In the genomic region with DNA sequence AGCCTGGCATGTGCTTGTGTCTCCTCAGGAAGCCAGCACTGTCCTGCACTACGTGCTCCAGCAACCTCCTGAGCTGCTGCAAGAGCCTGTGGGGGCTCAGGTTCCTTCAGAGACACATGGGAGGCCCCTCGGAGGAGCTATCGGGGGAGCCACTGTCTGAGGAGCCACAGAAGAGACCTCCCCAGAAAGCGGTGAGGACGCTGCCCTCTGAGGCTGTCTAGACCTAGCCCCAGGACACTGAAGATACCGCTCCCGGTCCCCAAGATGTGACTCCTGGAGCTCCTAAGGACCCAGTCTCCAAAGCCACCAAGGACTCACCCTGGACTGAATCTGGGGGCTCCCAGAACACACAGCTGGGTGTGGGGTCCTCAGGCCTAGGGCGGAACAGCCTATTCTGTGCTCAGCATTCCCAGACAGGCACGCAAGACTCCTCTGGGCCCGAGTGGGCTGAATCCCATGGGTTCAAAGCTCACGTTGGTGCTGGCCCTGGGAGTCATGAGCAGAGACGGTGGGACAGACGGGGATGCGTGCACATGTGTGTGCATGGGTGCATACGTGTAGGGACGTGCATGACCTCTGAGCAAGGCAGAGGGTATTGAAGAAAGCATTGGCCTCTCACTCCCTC, we compare ENCODE assay signal across 24 cellular contexts. TPM values are rescaled to one million over a fixed set of nuclear protein-coding genes. Genes with fewer than 3 reads are reported as not detected.
DNase-seq lines count a peak whose midpoint lies in the region; ATAC-seq and TF ChIP-seq lines count a peak whose summit lies in the region.
"Had no signal": no experiment of that assay in that cellular context is flagged by ENCODE, and none has a peak within 500 bp of the region (broad histone marks: within the 10 kb centered on the region; RNA-seq: fewer than 3 reads in every experiment).

No MANE protein-coding gene starts in this region.

- intact Hi-C loops in testis (cut with DNase I; ENCODE audit: low total_unique reads): no loop called here
- intact Hi-C loops in ovary (cut with DNase I): no loop called here

- H3K27me3 ChIP-seq in testis: no peaks in the 10 kb centered on the region
- no peaks in the 10 kb centered on the region for H3K27me3 ChIP-seq in ovary

- WGBS in testis, 2 donors: 84 to 94% methylated on average over 7 to 16 of the region's 16 CpGs
- 84 to 92% (median 84%) methylated on average over 14 to 16 of the region's 16 CpGs for WGBS in ovary, 3 donors

- H3K9me3 ChIP-seq in testis: no peaks in the 10 kb centered on the region
- H3K9me3 ChIP-seq in ovary: no peaks in the 10 kb centered on the region

- POLR2A ChIA-PET in WTC11 (lab: Charles Lee): no interaction called here

- no peak for TF ChIP-seq EP300 in ovary (IDR thresholded peaks at IDR 0.05)

- CTCF ChIA-PET in activated naive CD4-positive, alpha-beta T cell treated with anti-CD3 and anti-CD28 coated beads, Interleukin-2, amount 10 ng/mL, durations not matched to agents 7 days and 5 days (lab: Charles Lee): no interaction called here
- CTCF ChIA-PET in WTC11 (lab: Charles Lee): interaction anchor here (1.2 to 2.8 kb wide), 3 partner anchors 11 to 173 kb away, joined by 4 to 16 read pairs (median 4); no protein-coding TSS in a partner anchor

- no peak for ATAC-seq in WTC11
- ATAC-seq in HG03196 (IDR thresholded peaks at IDR 0.05; ENCODE audit: unreplicated experiment): no peak
- ATAC-seq: A549, GM23338, HCT116, K562 had no signal

- H3K4me3 ChIP-seq in testis: no peak overlapping the region
- no peak overlapping the region for H3K4me3 ChIP-seq in ovary
- H3K4me3 ChIP-seq: A549, GM23338, K562 had no signal

- H3K36me3 ChIP-seq in testis (ENCODE audit: low read depth, missing control alignments): no peaks in the 10 kb centered on the region
- no peaks in the 10 kb centered on the region for H3K36me3 ChIP-seq in ovary

- no peak overlapping the region for H3K27ac ChIP-seq in testis
- H3K27ac ChIP-seq in ovary: no peak overlapping the region
- H3K27ac ChIP-seq: A549 had no signal

- H3K27me3 Mint-ChIP-seq in activated naive CD4-positive, alpha-beta T cell treated with anti-CD3 and anti-CD28 coated beads, Interleukin-2, amount 10 ng/mL, durations not matched to agents 7 days and 5 days: no peaks in the 10 kb centered on the region
- peaks cover 8% of the 10 kb centered on the region; the same call in 1 of the 2 replicates for H3K27me3 Mint-ChIP-seq in WTC11 (ENCODE audit: low read depth)
- H3K27me3 Mint-ChIP-seq: CD4-positive, alpha-beta memory T cell had no signal

- no peaks in the 10 kb centered on the region for H3K4me1 ChIP-seq in testis
- no peaks in the 10 kb centered on the region for H3K4me1 ChIP-seq in ovary (ENCODE audit: insufficient read depth)
- H3K4me1 ChIP-seq: A549 had no signal

- no peaks in the 10 kb centered on the region for H3K9me3 Mint-ChIP-seq in activated naive CD4-positive, alpha-beta T cell treated with anti-CD3 and anti-CD28 coated beads, Interleukin-2, amount 10 ng/mL, durations not matched to agents 7 days and 5 days
- peaks cover 28% of the 10 kb centered on the region for H3K9me3 Mint-ChIP-seq in WTC11

- DNase-seq in activated naive CD4-positive, alpha-beta T cell treated with anti-CD3 and anti-CD28 coated beads, Interleukin-2, amount 10 ng/mL, durations not matched to agents 7 days and 5 days: peak; percentile 13
- no peak for DNase-seq in activated naive CD4-positive, alpha-beta T cell (lab: John Stamatoyannopoulos, UW)
- peak; percentile 7 for DNase-seq in WTC11 (ENCODE audit: low spot score)
- peak; percentile 53 for DNase-seq in mesenteric fat pad (ENCODE audit: low spot score)
- DNase-seq in testis: peak; percentile 1
- no peak for DNase-seq in amygdala (lab: John Stamatoyannopoulos, UW)
- DNase-seq in ovary: no peak
- DNase-seq: CD4-positive, alpha-beta memory T cell; DMS153; GF-D8; NCI-H1105 treated with DMSO at 0.1 percent for 48 hours; NCI-H1694 treated with DMSO at 0.1 percent for 48 hours; NCI-H226; NCI-H524; NCI-H82; OCI-M1; RPMI8226; SIG-M5 had no signal

- TF ChIP-seq CTCF in WTC11 (IDR thresholded peaks at IDR 0.05) (no peak), testis (IDR thresholded peaks at IDR 0.05) (no peak), ovary (IDR thresholded peaks at IDR 0.05) (no peak)

- no peak overlapping the region for H3K4me3 Mint-ChIP-seq in activated naive CD4-positive, alpha-beta T cell treated with anti-CD3 and anti-CD28 coated beads, Interleukin-2, amount 10 ng/mL, durations not matched to agents 7 days and 5 days
- H3K4me3 Mint-ChIP-seq in WTC11: no peak overlapping the region
- H3K4me3 Mint-ChIP-seq: CD4-positive, alpha-beta memory T cell; GM23338 had no signal

- no peaks in the 10 kb centered on the region for H3K4me1 Mint-ChIP-seq in activated naive CD4-positive, alpha-beta T cell treated with anti-CD3 and anti-CD28 coated beads, Interleukin-2, amount 10 ng/mL, durations not matched to agents 7 days and 5 days
- H3K4me1 Mint-ChIP-seq in WTC11: no peaks in the 10 kb centered on the region
- H3K4me1 Mint-ChIP-seq: GM23338 had no signal

- no peak for TF ChIP-seq POLR2A in testis (IDR thresholded peaks at IDR 0.05)
- no peak for TF ChIP-seq POLR2A in ovary (IDR thresholded peaks at IDR 0.05)

- peaks cover 36% of the 10 kb centered on the region for H3K36me3 Mint-ChIP-seq in activated naive CD4-positive, alpha-beta T cell treated with anti-CD3 and anti-CD28 coated beads, Interleukin-2, amount 10 ng/mL, durations not matched to agents 7 days and 5 days
- peaks cover 29% of the 10 kb centered on the region for H3K36me3 Mint-ChIP-seq in WTC11

- no peak overlapping the region for H3K27ac Mint-ChIP-seq in activated naive CD4-positive, alpha-beta T cell treated with anti-CD3 and anti-CD28 coated beads, Interleukin-2, amount 10 ng/mL, durations not matched to agents 7 days and 5 days
- H3K27ac Mint-ChIP-seq in WTC11: no peak overlapping the region; the same call in 1 of the 2 replicates
- H3K27ac Mint-ChIP-seq: CD4-positive, alpha-beta memory T cell; GM23338 had no signal

TF ChIP-seq in WTC11, 78 proteins besides CTCF, POLR2A, EP300 and RAD21:
- TF ChIP-seq, protein P1, sequence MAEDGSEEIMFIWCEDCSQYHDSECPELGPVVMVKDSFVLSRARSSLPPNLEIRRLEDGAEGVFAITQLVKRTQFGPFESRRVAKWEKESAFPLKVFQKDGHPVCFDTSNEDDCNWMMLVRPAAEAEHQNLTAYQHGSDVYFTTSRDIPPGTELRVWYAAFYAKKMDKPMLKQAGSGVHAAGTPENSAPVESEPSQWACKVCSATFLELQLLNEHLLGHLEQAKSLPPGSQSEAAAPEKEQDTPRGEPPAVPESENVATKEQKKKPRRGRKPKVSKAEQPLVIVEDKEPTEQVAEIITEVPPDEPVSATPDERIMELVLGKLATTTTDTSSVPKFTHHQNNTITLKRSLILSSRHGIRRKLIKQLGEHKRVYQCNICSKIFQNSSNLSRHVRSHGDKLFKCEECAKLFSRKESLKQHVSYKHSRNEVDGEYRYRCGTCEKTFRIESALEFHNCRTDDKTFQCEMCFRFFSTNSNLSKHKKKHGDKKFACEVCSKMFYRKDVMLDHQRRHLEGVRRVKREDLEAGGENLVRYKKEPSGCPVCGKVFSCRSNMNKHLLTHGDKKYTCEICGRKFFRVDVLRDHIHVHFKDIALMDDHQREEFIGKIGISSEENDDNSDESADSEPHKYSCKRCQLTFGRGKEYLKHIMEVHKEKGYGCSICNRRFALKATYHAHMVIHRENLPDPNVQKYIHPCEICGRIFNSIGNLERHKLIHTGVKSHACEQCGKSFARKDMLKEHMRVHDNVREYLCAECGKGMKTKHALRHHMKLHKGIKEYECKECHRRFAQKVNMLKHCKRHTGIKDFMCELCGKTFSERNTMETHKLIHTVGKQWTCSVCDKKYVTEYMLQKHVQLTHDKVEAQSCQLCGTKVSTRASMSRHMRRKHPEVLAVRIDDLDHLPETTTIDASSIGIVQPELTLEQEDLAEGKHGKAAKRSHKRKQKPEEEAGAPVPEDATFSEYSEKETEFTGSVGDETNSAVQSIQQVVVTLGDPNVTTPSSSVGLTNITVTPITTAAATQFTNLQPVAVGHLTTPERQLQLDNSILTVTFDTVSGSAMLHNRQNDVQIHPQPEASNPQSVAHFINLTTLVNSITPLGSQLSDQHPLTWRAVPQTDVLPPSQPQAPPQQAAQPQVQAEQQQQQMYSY (CRISPR knock-in tag; IDR thresholded peaks at IDR 0.05): no peak
- no peak for TF ChIP-seq NFYB (CRISPR knock-in tag; conservative IDR thresholded peaks at IDR 0.05; ENCODE audit: low read depth)
- TF ChIP-seq ZNF416 (CRISPR knock-in tag; IDR thresholded peaks at IDR 0.05): no peak

RNA-seq across cellular contexts. Expression of gene HRH2, which starts 50.0 kb away (rescaled TPM):
- total RNA-seq in WTC11 (2021) (9.3 to 12.7 TPM (median 12.2 TPM) in 3 replicates), mesenteric fat pad (12.5 TPM), testis (1 to 10 TPM in 1 of 2 donors, under 1 TPM in 1; 0.47 to 1.4 TPM), ovary (1 to 10 TPM in 3 of 7 donors, under 1 TPM in 4; 0.23 to 3.3 (median 0.91) TPM)
- polyA plus RNA-seq in testis (ENCODE audit: insufficient read depth, low read depth, low replicate concordance) (1.3 TPM), ovary (1 to 10 TPM; 1.2 to 2.6 TPM)
- total RNA-seq: K562 had no signal
- polyA plus RNA-seq: BJ had no signal

Comparison
In these comparisons a context has a peak if more than half of its experiments do, and no peak if none do; other contexts are left out.
1. DNase-seq: peak in activated naive CD4-positive, alpha-beta T cell treated with anti-CD3 and anti-CD28 coated beads, Interleukin-2, amount 10 ng/mL, durations not matched to agents 7 days and 5 days (single experiment), WTC11 (single experiment), mesenteric fat pad (single experiment) and testis (single experiment); none in activated naive CD4-positive, alpha-beta T cell (0 of 4), amygdala (0 of 56) and ovary (0 of 5).